Comparison of ENCODE assay signal across 8 cellular contexts in genomic region chr5:78984611-78985406, GRCh38. TPM values are rescaled to one million over a fixed set of nuclear protein-coding genes. Genes with fewer than 3 reads are reported as not detected.
A peak's percentile ranks its signal among the peaks of the same experiment; 100 is the strongest.
DNase-seq lines count a peak whose midpoint lies in the region; ATAC-seq, FAIRE-seq and TF ChIP-seq lines count a peak whose summit lies in the region.

ARSB (minus strand) TSS chr5:78985310; CDS start chr5:78985248, 62 bp downstream.

- WGBS in spleen, 5 donors: 0 to 2% (median 0%) methylated on average over 22 to 112 of the region's 112 CpGs

- H3K4me3 ChIP-seq in WI38 (ENCODE audit: low read depth, low read length): peak within 1 kb of the TSS; percentile 71
- H3K4me3 ChIP-seq in bronchial epithelial cell (ENCODE audit: low read depth, low read length): peak within 1 kb of the TSS; percentile 65
- H3K4me3 ChIP-seq in spleen: peak within 1 kb of the TSS; percentile 62 to 84 (median 77)

- H3K27ac ChIP-seq in spleen: peak within 1 kb of the TSS; percentile 95 to 100 (median 98)

- H3K9me3 ChIP-seq in spleen: no peaks in the 10 kb centered on the region

- ATAC-seq in GM18870 (IDR thresholded peaks at IDR 0.05; ENCODE audit: unreplicated experiment) (peak; percentile 40), HG03108 (IDR thresholded peaks at IDR 0.05; ENCODE audit: unreplicated experiment) (peak; percentile 55)

- H3K27me3 ChIP-seq in bronchial epithelial cell (ENCODE audit: control insufficient read depth, insufficient read depth, low read length): no peaks in the 10 kb centered on the region
- no peaks in the 10 kb centered on the region for H3K27me3 ChIP-seq in spleen (replicated peaks in 1 of 7)

- peak; percentile 86 for DNase-seq in ACHN
- DNase-seq in NCI-H2196 (lab: John Stamatoyannopoulos, UW; ENCODE audit: unreplicated experiment): peak; percentile 67
- DNase-seq in bronchial epithelial cell (ENCODE audit: low read depth): peak; percentile 67
- peak; percentile 97 for DNase-seq in iPS-NIHi7 (ENCODE audit: extremely low spot score)
- peak; percentile 96 for DNase-seq in spleen

- TF ChIP-seq CTCF in WI38 (IDR thresholded peaks at IDR 0.05; ENCODE audit: low read depth, low read length) (peak; percentile 16; the same call in 1 of the 2 replicates), bronchial epithelial cell (IDR thresholded peaks at IDR 0.05; ENCODE audit: insufficient read depth, low read length, severe bottlenecking) (peak; percentile 53), spleen (IDR thresholded peaks at IDR 0.05 in 8 of 11, conservative IDR thresholded peaks at IDR 0.05 in 3 of 11) (peak in 5 of 11 experiments; percentile 42 to 66 (median 60))

- no peaks in the 10 kb centered on the region for H3K36me3 ChIP-seq in bronchial epithelial cell (ENCODE audit: control insufficient read depth, insufficient read depth, low read length)
- no peaks in the 10 kb centered on the region for H3K36me3 ChIP-seq in spleen

- no peak for FAIRE-seq in bronchial epithelial cell (lab: Jason Lieb, UNC)

- in situ Hi-C loops in ACHN (cut with HindIII; ENCODE audit: low pct_ligation_motif_present, low pct_unique_long_range_greater_than_20kb, low sequenced_read_pairs): no loop called here

- peaks cover 9 to 51% (median 27%) of the 10 kb centered on the region in 6 donors for H3K4me1 ChIP-seq in spleen

- intact Hi-C loops in spleen (cut with DNase I; ENCODE audit: low total_unique reads): no loop called here

- peak in 1 of 3 donors; percentile 17 for TF ChIP-seq POLR2A in spleen (IDR thresholded peaks at IDR 0.05)

RNA-seq across cellular contexts. Expression of gene ARSB, which starts in this region (rescaled TPM):
- total RNA-seq in bronchial epithelial cell (1.4 and 1.8 TPM in 2 replicates), spleen (10 to 100 TPM in 5 of 7 donors, 1 to 10 TPM in 2; 9.1 to 18.5 (median 12.8) TPM)
- polyA plus RNA-seq in spleen: 1 to 10 TPM; 1.1 to 2.2 (median 1.6) TPM

Comparison
In these comparisons a context has a peak if more than half of its experiments do, and no peak if none do; other contexts are left out.
1. Peak in every context shown above with its lines: DNase-seq, ATAC-seq, H3K4me3 ChIP-seq and H3K27ac ChIP-seq.